Comparison of ENCODE assay signal across 15 cellular contexts in genomic region chr3:125045965-125046364, GRCh38. TPM values are rescaled to one million over a fixed set of nuclear protein-coding genes. Genes with fewer than 3 reads are reported as not detected.
DNase-seq lines count a peak whose midpoint lies in the region; ATAC-seq and TF ChIP-seq lines count a peak whose summit lies in the region.
"Had no signal": no experiment of that assay in that cellular context is flagged by ENCODE, and none has a peak within 500 bp of the region (broad histone marks: within the 10 kb centered on the region; RNA-seq: fewer than 3 reads in every experiment).

No MANE protein-coding gene starts in this region.

- no peaks in the 10 kb centered on the region for H3K36me3 ChIP-seq in HCT116 (ENCODE audit: control insufficient read depth in 1 of 2, insufficient read depth in 2 of 2, low read length in 2 of 2)
- H3K36me3 ChIP-seq in WERI-Rb-1, result peaks cover 80% of the 10 kb centered on the region
- no peaks in the 10 kb centered on the region for H3K36me3 ChIP-seq in gastroesophageal sphincter
- H3K36me3 ChIP-seq: ovary had no signal

- intact Hi-C loops in HCT116 (cut with micrococcal nuclease), result no loop called here

- H4K20me1 ChIP-seq in HCT116 (ENCODE audit: insufficient read depth), result no peaks in the 10 kb centered on the region

- CTCF ChIA-PET in HCT116 (lab: Charles Lee), result no interaction called here

- RAD21 ChIA-PET in HCT116 (lab: Charles Lee; ENCODE audit: low non-redundant PET in 1 of 2, low total read pairs in 2 of 2, uncharacterized antibody in 2 of 2, unreplicated experiment in 2 of 2), result no interaction called here

- POLR2A ChIA-PET in HCT116 (lab: Charles Lee), result no interaction called here

- TF ChIP-seq POLR2A in HCT116 (IDR thresholded peaks at IDR 0.05; ENCODE audit: borderline replicate concordance, extremely low read depth, insufficient read depth, insufficient read length) (no peak), gastroesophageal sphincter (IDR thresholded peaks at IDR 0.05) (no peak), erythroblast (IDR thresholded peaks at IDR 0.05; ENCODE audit: low read length) (no peak)

- H3K4me2 ChIP-seq in HCT116 (ENCODE audit: low read length), result no peak overlapping the region

- H3K9me3 ChIP-seq in HCT116 (ENCODE audit: control insufficient read depth in 1 of 2, insufficient read depth in 1 of 2, low read depth in 1 of 2, low read length in 2 of 2) (no peaks in the 10 kb centered on the region), WERI-Rb-1 (ENCODE audit: severe bottlenecking) (no peaks in the 10 kb centered on the region), gastroesophageal sphincter (no peaks in the 10 kb centered on the region)
- H3K9me3 ChIP-seq: ovary had no signal

- H3K27ac ChIP-seq in HCT116 (ENCODE audit: low read depth, low read length), result no peak overlapping the region
- peak overlapping the region; percentile 19; the same call in 1 of the 2 replicates for H3K27ac ChIP-seq in WERI-Rb-1
- peak overlapping the region in 3 of 4 donors; percentile 77 to 88 (median 83) for H3K27ac ChIP-seq in gastroesophageal sphincter
- H3K27ac ChIP-seq: HL-60 had no signal

- H3K4me3 ChIP-seq in HCT116 (replicated peaks in 1 of 2; ENCODE audit: low read depth in 1 of 2, low read length in 2 of 2) (no peak overlapping the region), WERI-Rb-1 (ENCODE audit: low read depth, low read length) (no peak overlapping the region), gastroesophageal sphincter (no peak overlapping the region)
- H3K4me3 ChIP-seq: ovary had no signal

- WGBS in gastroesophageal sphincter (ENCODE audit: low coverage in 1 of 2), 2 donors, result 20 to 56% methylated on average over 1 to 2 of the region's 2 CpGs

- TF ChIP-seq CTCF in HCT116 (IDR thresholded peaks at IDR 0.05 in 2 of 3, conservative IDR thresholded peaks at IDR 0.05 in 1 of 3; ENCODE audit: borderline replicate concordance in 1 of 3, insufficient read depth in 1 of 3, low read depth in 2 of 3, low read length in 2 of 3) (no peak), WERI-Rb-1 (IDR thresholded peaks at IDR 0.05; ENCODE audit: low read depth, low read length) (no peak), gastroesophageal sphincter (IDR thresholded peaks at IDR 0.05) (no peak)

- DNase-seq in 8988T (peak; percentile 41), HCT116 (ENCODE audit: low read depth, low spot score) (no peak), WERI-Rb-1 (no peak), SKM-1 treated with dmso at 0.1 percent for 144 hours (lab: John Stamatoyannopoulos, UW; ENCODE audit: unreplicated experiment) (no peak), activated gamma-delta T cell (lab: John Stamatoyannopoulos, UW) (no peak), erythroblast (lab: John Stamatoyannopoulos, UW) (no peak)
- no peak for DNase-seq in activated CD8-positive, alpha-beta memory T cell treated with anti-CD3 and anti-CD28 coated beads, Interleukin-2, amount 50 U/mL, for 48 hours
- DNase-seq: activated CD4-positive, alpha-beta memory T cell treated with anti-CD3 and anti-CD28 coated beads, Interleukin-2, amount 10 ng/mL, durations not matched to agents 7 days and 5 days; left ventricle myocardium superior; NCI-H187 treated with DMSO at 0.1 percent for 48 hours; ovary; SHP77; stimulated activated CD4-positive, alpha-beta T cell treated with anti-CD3 and anti-CD28 coated beads, Interleukin-2, amount 100 ng/mL, for 48 hours had no signal

- TF ChIP-seq EP300 in gastroesophageal sphincter (IDR thresholded peaks at IDR 0.05), result no peak

- peak; percentile 44; the same call in 1 of the 2 replicates for ATAC-seq in HCT116
- ATAC-seq in gastroesophageal sphincter, result no peak
- ATAC-seq: left ventricle myocardium superior had no signal

- H3K27me3 ChIP-seq in HCT116 (ENCODE audit: insufficient read depth, low read length) (no peaks in the 10 kb centered on the region; the same call in none of the 2 replicates), WERI-Rb-1 (ENCODE audit: insufficient read depth, low read depth, severe bottlenecking) (no peaks in the 10 kb centered on the region), gastroesophageal sphincter (no peaks in the 10 kb centered on the region)
- H3K27me3 ChIP-seq: ovary had no signal

- BruUV-seq in HCT116 (replicated peaks; lab: Mats Ljungman, UMichigan), result no TSS peak

- no peak overlapping the region for H2AFZ ChIP-seq in HCT116 (ENCODE audit: low read depth, low read length, poor library complexity, severe bottlenecking)

- no peak for TF ChIP-seq RAD21 in HCT116 (IDR thresholded peaks at IDR 0.05; ENCODE audit: low read depth)

- no peak overlapping the region for H3K9ac ChIP-seq in HCT116 (ENCODE audit: low read length)

- no peaks in the 10 kb centered on the region for H3K79me2 ChIP-seq in HCT116 (ENCODE audit: insufficient read depth, low read length)

- H3K4me1 ChIP-seq in HCT116 (ENCODE audit: control insufficient read depth in 1 of 2, insufficient read depth in 2 of 2, low read length in 2 of 2) (peaks cover 0 to 5% of the 10 kb centered on the region in 2 experiments; a peak in 1 of 4 replicates), gastroesophageal sphincter (peaks cover 5 to 99% (median 54%) of the 10 kb centered on the region in 3 donors)

- no peaks in the 10 kb centered on the region for H3K9me2 ChIP-seq in HCT116 (ENCODE audit: insufficient read depth)

TF ChIP-seq in HCT116, 20 proteins besides CTCF, POLR2A, EP300 and RAD21:
- TF ChIP-seq REST (IDR thresholded peaks at IDR 0.05; ENCODE audit: low read depth) (no peak), ATF3 (IDR thresholded peaks at IDR 0.05) (no peak), ZNF274 (IDR thresholded peaks at IDR 0.05; ENCODE audit: low read depth, low read length) (no peak), FOSL1 (IDR thresholded peaks at IDR 0.05; ENCODE audit: low read depth) (no peak), CEBPB (IDR thresholded peaks at IDR 0.05; ENCODE audit: low read depth) (no peak), YY1 (IDR thresholded peaks at IDR 0.05; ENCODE audit: extremely low read depth, insufficient replicate concordance, low read depth, low read length) (no peak), TCF7L2 (IDR thresholded peaks at IDR 0.05; ENCODE audit: borderline replicate concordance, extremely low read depth, insufficient read depth, insufficient read length) (no peak), ZFX (IDR thresholded peaks at IDR 0.05) (no peak)

RNA-seq across cellular contexts. Expression of gene HEG1, which starts 9.8 kb away (rescaled TPM):
- total RNA-seq in HCT116 (2021; ENCODE audit: unreplicated experiment), result 2.6 TPM
- polyA plus RNA-seq in HCT116 (2012), result 0.60 and 0.87 TPM in 2 replicates
- 10 to 100 TPM; 55.9 to 85.5 (median 78.9) TPM for total RNA-seq in gastroesophageal sphincter

Comparison
In these comparisons a context has a peak if more than half of its experiments do, and no peak if none do; other contexts are left out.
1. RNA of gene HEG1, which starts 9.8 kb away (total RNA-seq): 55.9 to 85.5 TPM in gastroesophageal sphincter; 2.6 TPM in HCT116 (single experiment); every median in the first group is over 10 times any median in the second.